ENCODE assay signal across 1 cellular context in the genomic region with DNA sequence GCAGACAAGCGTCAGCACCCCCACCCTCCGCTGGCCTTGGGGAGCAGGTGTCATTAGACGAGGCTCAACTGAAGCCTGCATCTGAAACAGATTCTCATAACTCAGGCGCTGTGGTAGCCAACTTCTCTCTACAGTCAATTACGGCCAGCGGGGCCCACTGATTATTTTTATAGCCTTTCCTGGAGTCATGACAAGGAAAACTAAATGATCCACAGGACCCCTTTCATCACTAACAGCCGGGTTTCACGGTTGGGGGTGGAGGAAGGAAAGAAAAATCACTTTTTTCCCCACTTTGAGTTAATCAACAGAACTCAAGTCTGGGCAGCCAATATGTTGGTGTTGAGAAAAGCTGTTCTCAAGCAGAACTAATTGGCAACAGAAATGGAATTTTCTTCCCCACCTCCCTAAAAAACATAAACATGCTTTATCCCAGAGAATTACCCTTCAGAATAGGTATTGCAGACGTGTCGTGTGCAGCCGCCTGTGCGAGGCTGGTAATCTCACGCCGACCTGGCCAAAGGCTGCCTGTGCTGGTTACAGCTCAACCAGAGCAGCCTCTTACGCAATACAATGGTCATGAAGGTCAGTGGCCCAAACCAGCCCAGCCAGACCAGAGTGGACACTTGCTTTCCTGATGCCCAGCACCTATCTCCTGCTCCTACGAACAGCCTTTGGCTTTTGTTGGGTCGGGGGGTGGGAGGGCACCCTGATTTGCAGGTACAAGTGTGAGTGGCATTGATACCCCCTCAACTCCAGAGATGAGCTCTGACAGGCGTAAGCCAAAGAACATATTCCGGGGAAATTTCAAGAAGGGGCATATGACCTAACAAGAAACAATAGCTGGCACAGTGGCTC.
TF ChIP-seq lines count a peak whose summit lies in the region.

No MANE protein-coding gene starts in this region.

TF ChIP-seq in HepG2, 621 proteins besides CTCF, POLR2A, EP300 and RAD21 (continued from another document):
- TF ChIP-seq ZNF121 (CRISPR knock-in tag; IDR thresholded peaks at IDR 0.05) (peak; percentile 81), ZNF792 (CRISPR knock-in tag; IDR thresholded peaks at IDR 0.05) (peak; percentile 99), SRSF4 (IDR thresholded peaks at IDR 0.05; ENCODE audit: low read depth, low read length, poor library complexity, severe bottlenecking) (no peak), MYC (CRISPR knock-in tag; IDR thresholded peaks at IDR 0.05; ENCODE audit: borderline replicate concordance) (peak; percentile 48; the same call in 1 of the 2 replicates), MEIS2 (CRISPR knock-in tag; IDR thresholded peaks at IDR 0.05) (peak; percentile 79; the same call in 1 of the 2 replicates), IRF2 (CRISPR knock-in tag; IDR thresholded peaks at IDR 0.05) (peak; percentile 93), HNRNPLL (IDR thresholded peaks at IDR 0.05; ENCODE audit: low read depth, low read length, poor library complexity, severe bottlenecking) (peak; percentile 40), KDM1A (CRISPR knock-in tag; IDR thresholded peaks at IDR 0.05) (peak; percentile 94), ZNF230 (CRISPR knock-in tag; IDR thresholded peaks at IDR 0.05) (no peak), ZNF878 (CRISPR knock-in tag; IDR thresholded peaks at IDR 0.05) (peak; percentile 92; the same call in 1 of the 2 replicates), FOXP4 (CRISPR knock-in tag; IDR thresholded peaks at IDR 0.05) (peak; percentile 92), ZNF709 (CRISPR knock-in tag; IDR thresholded peaks at IDR 0.05) (peak; percentile 73; the same call in 1 of the 2 replicates), NFYB (CRISPR knock-in tag; IDR thresholded peaks at IDR 0.05) (no peak; the same call in 1 of the 2 replicates), EHMT2 (IDR thresholded peaks at IDR 0.05; ENCODE audit: borderline replicate concordance, low read depth, low read length) (peak; percentile 81; the same call in 1 of the 2 replicates), ZFP37 (CRISPR knock-in tag; IDR thresholded peaks at IDR 0.05; ENCODE audit: borderline replicate concordance) (peak; percentile 79; the same call in 1 of the 2 replicates), FOXJ3 (CRISPR knock-in tag; IDR thresholded peaks at IDR 0.05; ENCODE audit: borderline replicate concordance) (peak; percentile 80; the same call in 1 of the 2 replicates), ZSCAN25 (CRISPR knock-in tag; IDR thresholded peaks at IDR 0.05) (peak; percentile 28; the same call in 1 of the 2 replicates), TGIF2 (CRISPR knock-in tag; IDR thresholded peaks at IDR 0.05) (0 out of 2 replicates have a peak, but pooled peaks have one; percentile 12), ZNF160 (CRISPR knock-in tag; IDR thresholded peaks at IDR 0.05) (peak; percentile 79; the same call in 1 of the 2 replicates), MAZ (IDR thresholded peaks at IDR 0.05; ENCODE audit: borderline replicate concordance, low read depth, low read length) (no peak), MAZ (CRISPR knock-in tag; IDR thresholded peaks at IDR 0.05; ENCODE audit: low read depth) (peak; percentile 73; the same call in 1 of the 2 replicates), ZNF232 (CRISPR knock-in tag; IDR thresholded peaks at IDR 0.05; ENCODE audit: borderline replicate concordance) (peak; percentile 71; the same call in 1 of the 2 replicates), ZSCAN29 (CRISPR knock-in tag; conservative IDR thresholded peaks at IDR 0.05) (peak; percentile 76), PRDM10 (CRISPR knock-in tag; IDR thresholded peaks at IDR 0.05; ENCODE audit: low read depth) (peak; percentile 44; the same call in 1 of the 2 replicates), ZFP36L1 (CRISPR knock-in tag; IDR thresholded peaks at IDR 0.05) (0 out of 2 replicates have a peak, but pooled peaks have one; percentile 13), FOSL2 (CRISPR knock-in tag; IDR thresholded peaks at IDR 0.05) (peak; percentile 87), ZNF839 (CRISPR knock-in tag; IDR thresholded peaks at IDR 0.05; ENCODE audit: borderline replicate concordance) (peak; percentile 79; the same call in 1 of the 2 replicates), ZNF550 (CRISPR knock-in tag; IDR thresholded peaks at IDR 0.05; ENCODE audit: borderline replicate concordance) (0 out of 2 replicates have a peak, but pooled peaks have one; percentile 49), FOXO4 (CRISPR knock-in tag; conservative IDR thresholded peaks at IDR 0.05) (0 out of 2 replicates have a peak, but pooled peaks have one; percentile 37), AGO1 (IDR thresholded peaks at IDR 0.05; ENCODE audit: low read depth, low read length, poor library complexity, severe bottlenecking) (no peak), HIVEP1 (CRISPR knock-in tag; IDR thresholded peaks at IDR 0.05) (peak; percentile 82; the same call in 1 of the 2 replicates), NR2F6 (IDR thresholded peaks at IDR 0.05) (peak; percentile 94), NR2F6 (CRISPR knock-in tag; IDR thresholded peaks at IDR 0.05) (peak; percentile 98), GATA4 (IDR thresholded peaks at IDR 0.05; ENCODE audit: borderline replicate concordance, low read depth) (peak; percentile 71; the same call in 1 of the 2 replicates), PPARG (CRISPR knock-in tag; conservative IDR thresholded peaks at IDR 0.05) (peak; percentile 78), ZNF34 (CRISPR knock-in tag; IDR thresholded peaks at IDR 0.05; ENCODE audit: borderline replicate concordance) (no peak), THAP9 (CRISPR knock-in tag; IDR thresholded peaks at IDR 0.05; ENCODE audit: borderline replicate concordance) (peak; percentile 16; the same call in 1 of the 2 replicates), TEAD2 (CRISPR knock-in tag; IDR thresholded peaks at IDR 0.05) (no peak)
- TF ChIP-seq, protein P1, sequence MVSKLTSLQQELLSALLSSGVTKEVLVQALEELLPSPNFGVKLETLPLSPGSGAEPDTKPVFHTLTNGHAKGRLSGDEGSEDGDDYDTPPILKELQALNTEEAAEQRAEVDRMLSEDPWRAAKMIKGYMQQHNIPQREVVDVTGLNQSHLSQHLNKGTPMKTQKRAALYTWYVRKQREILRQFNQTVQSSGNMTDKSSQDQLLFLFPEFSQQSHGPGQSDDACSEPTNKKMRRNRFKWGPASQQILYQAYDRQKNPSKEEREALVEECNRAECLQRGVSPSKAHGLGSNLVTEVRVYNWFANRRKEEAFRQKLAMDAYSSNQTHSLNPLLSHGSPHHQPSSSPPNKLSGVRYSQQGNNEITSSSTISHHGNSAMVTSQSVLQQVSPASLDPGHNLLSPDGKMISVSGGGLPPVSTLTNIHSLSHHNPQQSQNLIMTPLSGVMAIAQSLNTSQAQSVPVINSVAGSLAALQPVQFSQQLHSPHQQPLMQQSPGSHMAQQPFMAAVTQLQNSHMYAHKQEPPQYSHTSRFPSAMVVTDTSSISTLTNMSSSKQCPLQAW (CRISPR knock-in tag; IDR thresholded peaks at IDR 0.05), result peak; percentile 79; the same call in 1 of the 2 replicates
- TF ChIP-seq, protein P2, sequence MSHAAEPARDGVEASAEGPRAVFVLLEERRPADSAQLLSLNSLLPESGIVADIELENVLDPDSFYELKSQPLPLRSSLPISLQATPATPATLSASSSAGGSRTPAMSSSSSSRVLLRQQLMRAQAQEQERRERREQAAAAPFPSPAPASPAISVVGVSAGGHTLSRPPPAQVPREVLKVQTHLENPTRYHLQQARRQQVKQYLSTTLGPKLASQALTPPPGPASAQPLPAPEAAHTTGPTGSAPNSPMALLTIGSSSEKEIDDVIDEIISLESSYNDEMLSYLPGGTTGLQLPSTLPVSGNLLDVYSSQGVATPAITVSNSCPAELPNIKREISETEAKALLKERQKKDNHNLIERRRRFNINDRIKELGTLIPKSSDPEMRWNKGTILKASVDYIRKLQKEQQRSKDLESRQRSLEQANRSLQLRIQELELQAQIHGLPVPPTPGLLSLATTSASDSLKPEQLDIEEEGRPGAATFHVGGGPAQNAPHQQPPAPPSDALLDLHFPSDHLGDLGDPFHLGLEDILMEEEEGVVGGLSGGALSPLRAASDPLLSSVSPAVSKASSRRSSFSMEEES (CRISPR knock-in tag; IDR thresholded peaks at IDR 0.05), result peak; percentile 76; the same call in 1 of the 2 replicates
- TF ChIP-seq, protein P3, sequence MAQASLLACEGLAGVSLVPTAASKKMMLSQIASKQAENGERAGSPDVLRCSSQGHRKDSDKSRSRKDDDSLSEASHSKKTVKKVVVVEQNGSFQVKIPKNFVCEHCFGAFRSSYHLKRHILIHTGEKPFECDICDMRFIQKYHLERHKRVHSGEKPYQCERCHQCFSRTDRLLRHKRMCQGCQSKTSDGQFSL (CRISPR knock-in tag; IDR thresholded peaks at IDR 0.05), result peak; percentile 83; the same call in 1 of the 2 replicates
- TF ChIP-seq, protein P4, sequence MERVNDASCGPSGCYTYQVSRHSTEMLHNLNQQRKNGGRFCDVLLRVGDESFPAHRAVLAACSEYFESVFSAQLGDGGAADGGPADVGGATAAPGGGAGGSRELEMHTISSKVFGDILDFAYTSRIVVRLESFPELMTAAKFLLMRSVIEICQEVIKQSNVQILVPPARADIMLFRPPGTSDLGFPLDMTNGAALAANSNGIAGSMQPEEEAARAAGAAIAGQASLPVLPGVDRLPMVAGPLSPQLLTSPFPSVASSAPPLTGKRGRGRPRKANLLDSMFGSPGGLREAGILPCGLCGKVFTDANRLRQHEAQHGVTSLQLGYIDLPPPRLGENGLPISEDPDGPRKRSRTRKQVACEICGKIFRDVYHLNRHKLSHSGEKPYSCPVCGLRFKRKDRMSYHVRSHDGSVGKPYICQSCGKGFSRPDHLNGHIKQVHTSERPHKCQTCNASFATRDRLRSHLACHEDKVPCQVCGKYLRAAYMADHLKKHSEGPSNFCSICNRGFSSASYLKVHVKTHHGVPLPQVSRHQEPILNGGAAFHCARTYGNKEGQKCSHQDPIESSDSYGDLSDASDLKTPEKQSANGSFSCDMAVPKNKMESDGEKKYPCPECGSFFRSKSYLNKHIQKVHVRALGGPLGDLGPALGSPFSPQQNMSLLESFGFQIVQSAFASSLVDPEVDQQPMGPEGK (CRISPR knock-in tag; IDR thresholded peaks at IDR 0.05), result peak; percentile 80
